In the genomic region with DNA sequence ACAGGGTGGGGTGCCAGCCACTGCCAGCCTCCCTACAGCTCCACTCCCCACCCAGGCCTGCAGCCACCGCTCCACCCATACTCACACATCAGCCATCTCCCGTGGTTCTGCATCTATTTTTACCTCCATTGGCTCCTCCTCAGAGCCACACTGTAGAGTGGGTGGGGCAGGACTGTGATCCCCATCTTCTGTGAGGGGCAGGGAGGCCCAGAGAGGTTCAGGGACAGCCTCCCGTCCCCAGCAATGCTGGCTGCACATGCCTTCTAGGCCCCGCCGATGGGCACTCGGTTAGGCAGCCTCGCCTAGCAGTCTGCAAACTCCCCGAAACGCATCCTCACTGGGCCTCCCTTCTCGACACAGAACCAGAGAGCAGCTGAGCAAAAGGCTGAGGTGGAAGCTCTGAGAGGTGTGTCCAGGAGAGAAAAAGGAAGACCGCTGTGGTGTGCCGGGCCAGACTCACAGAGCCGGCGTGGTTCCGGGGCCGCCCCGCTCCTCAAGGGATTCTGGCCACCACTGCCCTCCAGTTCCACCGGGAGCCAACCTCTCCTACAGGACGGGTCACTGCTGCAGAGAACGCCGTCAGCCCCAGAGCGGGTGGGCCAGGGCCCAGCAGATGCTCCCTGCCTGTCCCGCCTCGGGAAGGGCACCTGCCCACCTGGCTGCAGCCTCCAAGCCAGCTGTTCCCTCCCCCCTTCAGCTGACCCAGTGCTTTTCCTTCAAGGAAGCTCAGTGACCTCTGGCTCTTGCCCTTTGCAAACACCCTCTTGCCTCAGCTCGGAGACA, we compare ENCODE assay signal across 1 cellular context.
TF ChIP-seq lines count a peak whose summit lies in the region.

No MANE protein-coding gene starts in this region.

TF ChIP-seq in HCT116, 20 proteins besides CTCF, POLR2A, EP300 and RAD21 (continued from another document):
- TF ChIP-seq, protein P1, sequence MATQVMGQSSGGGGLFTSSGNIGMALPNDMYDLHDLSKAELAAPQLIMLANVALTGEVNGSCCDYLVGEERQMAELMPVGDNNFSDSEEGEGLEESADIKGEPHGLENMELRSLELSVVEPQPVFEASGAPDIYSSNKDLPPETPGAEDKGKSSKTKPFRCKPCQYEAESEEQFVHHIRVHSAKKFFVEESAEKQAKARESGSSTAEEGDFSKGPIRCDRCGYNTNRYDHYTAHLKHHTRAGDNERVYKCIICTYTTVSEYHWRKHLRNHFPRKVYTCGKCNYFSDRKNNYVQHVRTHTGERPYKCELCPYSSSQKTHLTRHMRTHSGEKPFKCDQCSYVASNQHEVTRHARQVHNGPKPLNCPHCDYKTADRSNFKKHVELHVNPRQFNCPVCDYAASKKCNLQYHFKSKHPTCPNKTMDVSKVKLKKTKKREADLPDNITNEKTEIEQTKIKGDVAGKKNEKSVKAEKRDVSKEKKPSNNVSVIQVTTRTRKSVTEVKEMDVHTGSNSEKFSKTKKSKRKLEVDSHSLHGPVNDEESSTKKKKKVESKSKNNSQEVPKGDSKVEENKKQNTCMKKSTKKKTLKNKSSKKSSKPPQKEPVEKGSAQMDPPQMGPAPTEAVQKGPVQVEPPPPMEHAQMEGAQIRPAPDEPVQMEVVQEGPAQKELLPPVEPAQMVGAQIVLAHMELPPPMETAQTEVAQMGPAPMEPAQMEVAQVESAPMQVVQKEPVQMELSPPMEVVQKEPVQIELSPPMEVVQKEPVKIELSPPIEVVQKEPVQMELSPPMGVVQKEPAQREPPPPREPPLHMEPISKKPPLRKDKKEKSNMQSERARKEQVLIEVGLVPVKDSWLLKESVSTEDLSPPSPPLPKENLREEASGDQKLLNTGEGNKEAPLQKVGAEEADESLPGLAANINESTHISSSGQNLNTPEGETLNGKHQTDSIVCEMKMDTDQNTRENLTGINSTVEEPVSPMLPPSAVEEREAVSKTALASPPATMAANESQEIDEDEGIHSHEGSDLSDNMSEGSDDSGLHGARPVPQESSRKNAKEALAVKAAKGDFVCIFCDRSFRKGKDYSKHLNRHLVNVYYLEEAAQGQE (IDR thresholded peaks at IDR 0.05; ENCODE audit: low read depth): no peak
- TF ChIP-seq SRF (IDR thresholded peaks at IDR 0.05; ENCODE audit: low read depth): no peak
- no peak for TF ChIP-seq ZNF274 (IDR thresholded peaks at IDR 0.05; ENCODE audit: low read depth, low read length)
- TF ChIP-seq ELF1 (IDR thresholded peaks at IDR 0.05; ENCODE audit: borderline replicate concordance, low read depth): no peak
- TF ChIP-seq, protein P2, sequence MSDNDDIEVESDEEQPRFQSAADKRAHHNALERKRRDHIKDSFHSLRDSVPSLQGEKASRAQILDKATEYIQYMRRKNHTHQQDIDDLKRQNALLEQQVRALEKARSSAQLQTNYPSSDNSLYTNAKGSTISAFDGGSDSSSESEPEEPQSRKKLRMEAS (IDR thresholded peaks at IDR 0.05): no peak
- TF ChIP-seq JUND (IDR thresholded peaks at IDR 0.05): no peak
- TF ChIP-seq POLR2AphosphoS5 (IDR thresholded peaks at IDR 0.05; ENCODE audit: low read depth, low read length): no peak
- no peak for TF ChIP-seq CEBPB (IDR thresholded peaks at IDR 0.05; ENCODE audit: low read depth)
- TF ChIP-seq SIN3A (IDR thresholded peaks at IDR 0.05; ENCODE audit: low read depth): no peak
- no peak for TF ChIP-seq CBX3 (IDR thresholded peaks at IDR 0.05; ENCODE audit: low read depth)
- TF ChIP-seq SP1 (IDR thresholded peaks at IDR 0.05; ENCODE audit: low read depth): no peak
- TF ChIP-seq EZH2phosphoT487 (IDR thresholded peaks at IDR 0.05; ENCODE audit: borderline replicate concordance): no peak
- TF ChIP-seq EGR1 (IDR thresholded peaks at IDR 0.05; ENCODE audit: low read depth): no peak
- TF ChIP-seq, protein P3, sequence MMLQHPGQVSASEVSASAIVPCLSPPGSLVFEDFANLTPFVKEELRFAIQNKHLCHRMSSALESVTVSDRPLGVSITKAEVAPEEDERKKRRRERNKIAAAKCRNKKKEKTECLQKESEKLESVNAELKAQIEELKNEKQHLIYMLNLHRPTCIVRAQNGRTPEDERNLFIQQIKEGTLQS (IDR thresholded peaks at IDR 0.05): no peak
